ENCODE assay signal across 8 cellular contexts in genomic region chrX:2614911-2615310, GRCh38.
DNase-seq lines count a peak whose midpoint lies in the region; ATAC-seq and TF ChIP-seq lines count a peak whose summit lies in the region.

No MANE protein-coding gene starts in this region.

- no peaks in the 10 kb centered on the region for H4K20me1 ChIP-seq in OCI-LY7 (ENCODE audit: insufficient read depth, low read length)

- DNase-seq in natural killer cell = no peak
- DNase-seq in natural killer cell treated with Interleukin-12 subunit alpha and Interleukin-12 subunit beta and Interleukin-15 and Interleukin-18, amount 100 ng/mL, for 72 hours (ENCODE audit: low spot score) = no peak
- peak; percentile 44 for DNase-seq in cerebellar cortex (ENCODE audit: low spot score)
- DNase-seq in memory B cell (ENCODE audit: low spot score in 2 of 2) = no peak
- no peak for DNase-seq in OCI-LY7 (ENCODE audit: low spot score)
- DNase-seq in NCI-H510A treated with DMSO at 0.1 percent for 48 hours (lab: John Stamatoyannopoulos, UW) = no peak

- peaks cover 27% of the 10 kb centered on the region for H3K4me1 ChIP-seq in OCI-LY7 (ENCODE audit: insufficient read depth, low read length, poor library complexity, severe bottlenecking)

- H3K4me3 Mint-ChIP-seq in natural killer cell (no peak overlapping the region), memory B cell (no peak overlapping the region)
- no peak overlapping the region for H3K4me3 Mint-ChIP-seq in natural killer cell treated with Interleukin-12 subunit alpha and Interleukin-12 subunit beta and Interleukin-15 and Interleukin-18, amount 100 ng/mL, for 72 hours

- H3K27ac ChIP-seq in OCI-LY7 (ENCODE audit: low read depth, low read length, poor library complexity, severe bottlenecking) = no peak overlapping the region

- TF ChIP-seq CTCF in natural killer cell (IDR thresholded peaks at IDR 0.05) = no peak
- TF ChIP-seq CTCF in OCI-LY7 (conservative IDR thresholded peaks at IDR 0.05; ENCODE audit: low read length) = no peak

- no peaks in the 10 kb centered on the region for H3K9me3 Mint-ChIP-seq in natural killer cell
- H3K9me3 Mint-ChIP-seq in natural killer cell treated with Interleukin-12 subunit alpha and Interleukin-12 subunit beta and Interleukin-15 and Interleukin-18, amount 100 ng/mL, for 72 hours = no peaks in the 10 kb centered on the region
- H3K9me3 Mint-ChIP-seq in memory B cell = no peaks in the 10 kb centered on the region

- BruUV-seq in OCI-LY7 (replicated peaks; lab: Mats Ljungman, UMichigan) = no TSS peak

- H3K4me1 Mint-ChIP-seq in natural killer cell (peaks cover 21% of the 10 kb centered on the region in 2 donors), memory B cell (peaks cover 23% of the 10 kb centered on the region)
- peaks cover 17 to 21% of the 10 kb centered on the region in 2 donors for H3K4me1 Mint-ChIP-seq in natural killer cell treated with Interleukin-12 subunit alpha and Interleukin-12 subunit beta and Interleukin-15 and Interleukin-18, amount 100 ng/mL, for 72 hours (ENCODE audit: low read depth in 2 of 2)

- intact Hi-C loops in natural killer cell (cut with micrococcal nuclease) (no loop called here), OCI-LY7 (cut with micrococcal nuclease; ENCODE audit: unreplicated experiment) (no loop called here)

- no peaks in the 10 kb centered on the region for H3K9me3 ChIP-seq in OCI-LY7 (ENCODE audit: low read length)

- ATAC-seq in natural killer cell (peak; percentile 36 to 66 (median 48)), memory B cell (ENCODE audit: low read depth) (peak; percentile 48), GM19463 (IDR thresholded peaks at IDR 0.05; ENCODE audit: unreplicated experiment) (no peak), GM21423 (IDR thresholded peaks at IDR 0.05; ENCODE audit: unreplicated experiment) (no peak)
- ATAC-seq in natural killer cell treated with Interleukin-12 subunit alpha and Interleukin-12 subunit beta and Interleukin-15 and Interleukin-18, amount 100 ng/mL, for 72 hours = no peak

- CTCF ChIA-PET in OCI-LY7 (lab: Charles Lee; ENCODE audit: unreplicated experiment) = no interaction called here

- H3K36me3 ChIP-seq in OCI-LY7 (ENCODE audit: insufficient read depth, low read length) = peaks cover 79% of the 10 kb centered on the region

- POLR2A ChIA-PET in OCI-LY7 (lab: Charles Lee) = no interaction called here

- peaks cover 5% of the 10 kb centered on the region; the same call in 1 of the 2 replicates for H3K79me2 ChIP-seq in OCI-LY7 (ENCODE audit: insufficient read depth, low read depth, low read length)

- H2AFZ ChIP-seq in OCI-LY7 (ENCODE audit: low read length) = no peak overlapping the region

- H3K4me2 ChIP-seq in OCI-LY7 (ENCODE audit: low read length) = no peak overlapping the region

- H3K9me2 ChIP-seq in OCI-LY7 (ENCODE audit: insufficient read depth, low read length) = no peaks in the 10 kb centered on the region

- peaks cover 44% of the 10 kb centered on the region for H3K36me3 Mint-ChIP-seq in natural killer cell
- peaks cover 39% of the 10 kb centered on the region for H3K36me3 Mint-ChIP-seq in natural killer cell treated with Interleukin-12 subunit alpha and Interleukin-12 subunit beta and Interleukin-15 and Interleukin-18, amount 100 ng/mL, for 72 hours
- peaks cover 49% of the 10 kb centered on the region for H3K36me3 Mint-ChIP-seq in memory B cell

- H3K27me3 Mint-ChIP-seq in natural killer cell (ENCODE audit: low read depth in 2 of 2) = no peaks in the 10 kb centered on the region
- H3K27me3 Mint-ChIP-seq in natural killer cell treated with Interleukin-12 subunit alpha and Interleukin-12 subunit beta and Interleukin-15 and Interleukin-18, amount 100 ng/mL, for 72 hours = no peaks in the 10 kb centered on the region
- H3K27me3 Mint-ChIP-seq in memory B cell = no peaks in the 10 kb centered on the region

- no peak overlapping the region for H3K4me3 ChIP-seq in OCI-LY7 (ENCODE audit: low read depth, low read length, poor library complexity, severe bottlenecking)

- H3K27ac Mint-ChIP-seq in natural killer cell = no peak overlapping the region
- H3K27ac Mint-ChIP-seq in natural killer cell treated with Interleukin-12 subunit alpha and Interleukin-12 subunit beta and Interleukin-15 and Interleukin-18, amount 100 ng/mL, for 72 hours = no peak overlapping the region
- H3K27ac Mint-ChIP-seq in memory B cell = no peak overlapping the region

Comparison
In these comparisons a context has a peak if more than half of its experiments do, and no peak if none do; other contexts are left out.
1. ATAC-seq: peak in natural killer cell (3 of 3) and memory B cell (single experiment); none in natural killer cell treated with Interleukin-12 subunit alpha and Interleukin-12 subunit beta and Interleukin-15 and Interleukin-18, amount 100 ng/mL, for 72 hours (0 of 2), GM19463 (single experiment) and GM21423 (single experiment).